Comparison of ENCODE assay signal across 9 cellular contexts in the genomic region with DNA sequence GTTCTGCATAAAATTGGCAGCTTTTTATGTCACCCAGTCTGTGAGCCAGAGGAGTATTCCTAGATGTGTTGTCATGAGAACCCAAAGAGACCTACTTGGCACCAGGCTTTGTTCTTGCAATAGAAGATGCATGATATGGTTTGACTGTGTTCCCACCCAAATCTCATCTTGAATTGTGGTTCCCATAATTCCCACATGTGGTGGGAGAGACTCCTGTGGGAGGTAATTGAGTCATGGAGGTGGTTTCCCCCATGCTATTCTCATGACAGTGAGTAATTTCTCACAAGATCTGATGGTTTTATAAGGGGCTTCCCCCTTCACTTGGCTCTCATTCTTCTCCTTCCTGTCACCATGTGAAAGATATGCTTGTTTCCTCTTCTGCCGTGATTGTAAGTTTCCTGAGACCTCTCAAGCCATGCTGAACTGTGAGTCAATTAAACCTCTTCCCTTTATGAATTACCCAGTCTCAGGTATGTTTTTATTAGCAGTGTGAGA.
A peak's percentile ranks its signal among the peaks of the same experiment; 100 is the strongest.
DNase-seq lines count a peak whose midpoint lies in the region; ATAC-seq, FAIRE-seq and TF ChIP-seq lines count a peak whose summit lies in the region.
"Had no signal": no experiment of that assay in that cellular context is flagged by ENCODE, and none has a peak within 500 bp of the region (broad histone marks: within the 10 kb centered on the region; RNA-seq: fewer than 3 reads in every experiment).

No MANE protein-coding gene starts in this region.

- no peaks in the 10 kb centered on the region for H3K27me3 ChIP-seq in foreskin keratinocyte

- H3K4me1 ChIP-seq in foreskin keratinocyte: peaks cover 3% of the 10 kb centered on the region

- H3K9me3 Mint-ChIP-seq in mesothelial cell of epicardium (peaks cover 46% of the 10 kb centered on the region), type B pancreatic cell (peaks cover 15% of the 10 kb centered on the region)

- no peak for FAIRE-seq in HTR-8/SVneo (lab: Jason Lieb, UNC)

- H3K36me3 Mint-ChIP-seq in mesothelial cell of epicardium: peaks cover 15% of the 10 kb centered on the region
- H3K36me3 Mint-ChIP-seq in type B pancreatic cell: no peaks in the 10 kb centered on the region

- TF ChIP-seq CTCF in foreskin keratinocyte (conservative IDR thresholded peaks at IDR 0.05) (no peak), mesothelial cell of epicardium (IDR thresholded peaks at IDR 0.05; ENCODE audit: unreplicated experiment) (no peak), type B pancreatic cell (conservative IDR thresholded peaks at IDR 0.05) (no peak)

- H3K27me3 Mint-ChIP-seq in mesothelial cell of epicardium (ENCODE audit: low read depth) (no peaks in the 10 kb centered on the region), type B pancreatic cell (no peaks in the 10 kb centered on the region)

- H3K4me3 Mint-ChIP-seq in mesothelial cell of epicardium: no peak overlapping the region
- no peak overlapping the region for H3K4me3 Mint-ChIP-seq in type B pancreatic cell

- peak in 1 of 2 donors; percentile 27 for DNase-seq in foreskin keratinocyte
- DNase-seq in mesothelial cell of epicardium (ENCODE audit: low spot score in 2 of 2, unreplicated experiment in 2 of 2): no peak
- DNase-seq in HTR-8/SVneo (ENCODE audit: insufficient read length, low spot score): no peak
- no peak for DNase-seq in type B pancreatic cell (ENCODE audit: extremely low spot score, unreplicated experiment)
- DNase-seq: NCI-H748 treated with DMSO at 0.1 percent for 48 hours had no signal

- H3K27ac Mint-ChIP-seq in mesothelial cell of epicardium: no peak overlapping the region
- H3K27ac Mint-ChIP-seq in type B pancreatic cell: no peak overlapping the region

- no peaks in the 10 kb centered on the region for H3K4me1 Mint-ChIP-seq in mesothelial cell of epicardium
- H3K4me1 Mint-ChIP-seq in type B pancreatic cell (ENCODE audit: unreplicated experiment): no peaks in the 10 kb centered on the region

- peak overlapping the region; percentile 60 for H3K27ac ChIP-seq in foreskin keratinocyte

- ATAC-seq in GM18867 (IDR thresholded peaks at IDR 0.05; ENCODE audit: unreplicated experiment) (peak; percentile 56), GM21529 (IDR thresholded peaks at IDR 0.05; ENCODE audit: unreplicated experiment) (peak; percentile 70), HG03575 (IDR thresholded peaks at IDR 0.05; ENCODE audit: extremely low read depth, insufficient number of reproducible peaks, low FRiP score, unreplicated experiment) (peak; percentile 58), foreskin keratinocyte (peak; percentile 67), GM21367 (IDR thresholded peaks at IDR 0.05; ENCODE audit: unreplicated experiment) (no peak)
